2 cellular contexts compared by ENCODE assay signal in genomic region chr15:57423599-57424140, GRCh38.
TF ChIP-seq lines count a peak whose summit lies in the region.

No MANE protein-coding gene starts in this region.

TF ChIP-seq in GM23338, 12 proteins besides CTCF, POLR2A, EP300 and RAD21 (continued from another document):
- no peak for TF ChIP-seq ETS1 (IDR thresholded peaks at IDR 0.05)
- TF ChIP-seq, protein P1, sequence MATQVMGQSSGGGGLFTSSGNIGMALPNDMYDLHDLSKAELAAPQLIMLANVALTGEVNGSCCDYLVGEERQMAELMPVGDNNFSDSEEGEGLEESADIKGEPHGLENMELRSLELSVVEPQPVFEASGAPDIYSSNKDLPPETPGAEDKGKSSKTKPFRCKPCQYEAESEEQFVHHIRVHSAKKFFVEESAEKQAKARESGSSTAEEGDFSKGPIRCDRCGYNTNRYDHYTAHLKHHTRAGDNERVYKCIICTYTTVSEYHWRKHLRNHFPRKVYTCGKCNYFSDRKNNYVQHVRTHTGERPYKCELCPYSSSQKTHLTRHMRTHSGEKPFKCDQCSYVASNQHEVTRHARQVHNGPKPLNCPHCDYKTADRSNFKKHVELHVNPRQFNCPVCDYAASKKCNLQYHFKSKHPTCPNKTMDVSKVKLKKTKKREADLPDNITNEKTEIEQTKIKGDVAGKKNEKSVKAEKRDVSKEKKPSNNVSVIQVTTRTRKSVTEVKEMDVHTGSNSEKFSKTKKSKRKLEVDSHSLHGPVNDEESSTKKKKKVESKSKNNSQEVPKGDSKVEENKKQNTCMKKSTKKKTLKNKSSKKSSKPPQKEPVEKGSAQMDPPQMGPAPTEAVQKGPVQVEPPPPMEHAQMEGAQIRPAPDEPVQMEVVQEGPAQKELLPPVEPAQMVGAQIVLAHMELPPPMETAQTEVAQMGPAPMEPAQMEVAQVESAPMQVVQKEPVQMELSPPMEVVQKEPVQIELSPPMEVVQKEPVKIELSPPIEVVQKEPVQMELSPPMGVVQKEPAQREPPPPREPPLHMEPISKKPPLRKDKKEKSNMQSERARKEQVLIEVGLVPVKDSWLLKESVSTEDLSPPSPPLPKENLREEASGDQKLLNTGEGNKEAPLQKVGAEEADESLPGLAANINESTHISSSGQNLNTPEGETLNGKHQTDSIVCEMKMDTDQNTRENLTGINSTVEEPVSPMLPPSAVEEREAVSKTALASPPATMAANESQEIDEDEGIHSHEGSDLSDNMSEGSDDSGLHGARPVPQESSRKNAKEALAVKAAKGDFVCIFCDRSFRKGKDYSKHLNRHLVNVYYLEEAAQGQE (IDR thresholded peaks at IDR 0.05; ENCODE audit: unreplicated experiment), result no peak

TF ChIP-seq in H1, 55 proteins besides CTCF, POLR2A, EP300 and RAD21 (continued from another document):
- TF ChIP-seq KDM1A (IDR thresholded peaks at IDR 0.05; ENCODE audit: borderline replicate concordance, low read length), result no peak
- TF ChIP-seq BRCA1 (IDR thresholded peaks at IDR 0.05; ENCODE audit: low read depth, low read length), result no peak
- TF ChIP-seq CHD1 (IDR thresholded peaks at IDR 0.05; ENCODE audit: low read depth, low read length), result no peak
- TF ChIP-seq KDM4A (IDR thresholded peaks at IDR 0.05; ENCODE audit: low read depth, low read length, severe bottlenecking), result no peak
- no peak for TF ChIP-seq SRF (IDR thresholded peaks at IDR 0.05; ENCODE audit: low read depth, low read length)
- TF ChIP-seq CREB1 (IDR thresholded peaks at IDR 0.05), result no peak
